18 cellular contexts compared by ENCODE assay signal in genomic region chr17:33387406-33387805, GRCh38.
DNase-seq lines count a peak whose midpoint lies in the region; ATAC-seq and TF ChIP-seq lines count a peak whose summit lies in the region.
"Had no signal": no experiment of that assay in that cellular context is flagged by ENCODE, and none has a peak within 500 bp of the region (broad histone marks: within the 10 kb centered on the region; RNA-seq: fewer than 3 reads in every experiment).

No MANE protein-coding gene starts in this region.

- no peak overlapping the region for H3K4me3 ChIP-seq in BE2C (ENCODE audit: low read depth, low read length)
- H3K4me3 ChIP-seq in WERI-Rb-1 (ENCODE audit: low read depth, low read length) = no peak overlapping the region
- H3K4me3 ChIP-seq in mesendoderm (ENCODE audit: low read length) = no peak overlapping the region
- H3K4me3 ChIP-seq: BLaER1, GM12878, HAP-1 had no signal

- H3K23ac ChIP-seq in mesendoderm (ENCODE audit: low read length) = no peak overlapping the region

- no peak overlapping the region for H3K4me2 ChIP-seq in mesendoderm (ENCODE audit: low read length)
- H3K4me2 ChIP-seq: BLaER1 had no signal

- no peak overlapping the region for H2BK15ac ChIP-seq in mesendoderm (replicated peaks; ENCODE audit: low read depth)

- H3K27ac ChIP-seq in WERI-Rb-1 (peak overlapping the region; percentile 31), mesendoderm (ENCODE audit: low read depth, low read length) (no peak overlapping the region)
- H3K27ac ChIP-seq: BLaER1, C4-2B had no signal

- peak overlapping the region; percentile 69 for H2BK120ac ChIP-seq in mesendoderm (ENCODE audit: low read depth, low read length)

- H2AK5ac ChIP-seq in mesendoderm (ENCODE audit: low read length) = no peak overlapping the region

- no peak overlapping the region for H3K18ac ChIP-seq in mesendoderm (ENCODE audit: low read length)

- no CpG with 5 or more reads among the region's 7 CpGs for WGBS in mesendoderm (ENCODE audit: extremely low coverage, insufficient coverage, low lambda C conversion rate)

- TF ChIP-seq CTCF in BE2C (IDR thresholded peaks at IDR 0.05; ENCODE audit: low read depth, low read length) (no peak), WERI-Rb-1 (IDR thresholded peaks at IDR 0.05; ENCODE audit: low read depth, low read length) (no peak)

- H4K8ac ChIP-seq in mesendoderm (ENCODE audit: low read depth, low read length) = no peak overlapping the region

- H3K4ac ChIP-seq in mesendoderm (ENCODE audit: low read depth, low read length) = no peak overlapping the region

- no peaks in the 10 kb centered on the region for H3K79me2 ChIP-seq in mesendoderm (ENCODE audit: control insufficient read depth, insufficient read depth, low read length)

- ATAC-seq in GM18517 (IDR thresholded peaks at IDR 0.05; ENCODE audit: unreplicated experiment) = no peak
- ATAC-seq: CD8-positive, alpha-beta T cell; GM12878 had no signal

- H3K36me3 ChIP-seq in BE2C (no peaks in the 10 kb centered on the region), WERI-Rb-1 (no peaks in the 10 kb centered on the region), mesendoderm (ENCODE audit: control insufficient read depth, insufficient read depth, low read length) (no peaks in the 10 kb centered on the region)
- H3K36me3 ChIP-seq: BLaER1, HAP-1 had no signal

- no peaks in the 10 kb centered on the region for H3K79me1 ChIP-seq in mesendoderm (ENCODE audit: low read length)

- no peak overlapping the region for H3K9ac ChIP-seq in mesendoderm (ENCODE audit: low read length)
- H3K9ac ChIP-seq: BLaER1 had no signal

- no peak overlapping the region for H2BK5ac ChIP-seq in mesendoderm (ENCODE audit: low read length)

- no peaks in the 10 kb centered on the region for H3K27me3 ChIP-seq in BE2C
- H3K27me3 ChIP-seq in WERI-Rb-1 (ENCODE audit: insufficient read depth, low read depth, severe bottlenecking) = no peaks in the 10 kb centered on the region
- H3K27me3 ChIP-seq in mesendoderm (ENCODE audit: insufficient read depth, low read length, poor library complexity) = no peaks in the 10 kb centered on the region
- H3K27me3 ChIP-seq: BLaER1 had no signal

- H3K56ac ChIP-seq in mesendoderm (ENCODE audit: low read length) = no peak overlapping the region

- DNase-seq in BE2C (peak; percentile 23), NCI-H82 (lab: John Stamatoyannopoulos, UW) (peak; percentile 86), WERI-Rb-1 (peak; percentile 71), mesendoderm (no peak), DMS79 treated with DMSO at 0.1 percent for 48 hours (lab: John Stamatoyannopoulos, UW) (no peak)
- DNase-seq: Caco-2; CD4-positive, CD25-positive, alpha-beta regulatory T cell; CD8-positive, alpha-beta T cell; DMS153; EL; GDM1; GOT3; HFFc6 had no signal

- H3K4me1 ChIP-seq in BE2C (peaks cover 7% of the 10 kb centered on the region), mesendoderm (ENCODE audit: control insufficient read depth, low read depth, low read length) (peaks cover 10% of the 10 kb centered on the region)
- H3K4me1 ChIP-seq: BLaER1, HAP-1 had no signal

- H4K5ac ChIP-seq in mesendoderm (ENCODE audit: low read length) = no peak overlapping the region

- H3K9me3 ChIP-seq in BE2C (no peaks in the 10 kb centered on the region), WERI-Rb-1 (ENCODE audit: severe bottlenecking) (no peaks in the 10 kb centered on the region)
- H3K9me3 ChIP-seq: BLaER1, Caco-2, HAP-1 had no signal

Comparison
In these comparisons a context has a peak if more than half of its experiments do, and no peak if none do; other contexts are left out.
1. DNase-seq: peak in BE2C (single experiment), NCI-H82 (single experiment) and WERI-Rb-1 (single experiment); none in mesendoderm (single experiment) and DMS79 treated with DMSO at 0.1 percent for 48 hours (single experiment).